In the genomic region with DNA sequence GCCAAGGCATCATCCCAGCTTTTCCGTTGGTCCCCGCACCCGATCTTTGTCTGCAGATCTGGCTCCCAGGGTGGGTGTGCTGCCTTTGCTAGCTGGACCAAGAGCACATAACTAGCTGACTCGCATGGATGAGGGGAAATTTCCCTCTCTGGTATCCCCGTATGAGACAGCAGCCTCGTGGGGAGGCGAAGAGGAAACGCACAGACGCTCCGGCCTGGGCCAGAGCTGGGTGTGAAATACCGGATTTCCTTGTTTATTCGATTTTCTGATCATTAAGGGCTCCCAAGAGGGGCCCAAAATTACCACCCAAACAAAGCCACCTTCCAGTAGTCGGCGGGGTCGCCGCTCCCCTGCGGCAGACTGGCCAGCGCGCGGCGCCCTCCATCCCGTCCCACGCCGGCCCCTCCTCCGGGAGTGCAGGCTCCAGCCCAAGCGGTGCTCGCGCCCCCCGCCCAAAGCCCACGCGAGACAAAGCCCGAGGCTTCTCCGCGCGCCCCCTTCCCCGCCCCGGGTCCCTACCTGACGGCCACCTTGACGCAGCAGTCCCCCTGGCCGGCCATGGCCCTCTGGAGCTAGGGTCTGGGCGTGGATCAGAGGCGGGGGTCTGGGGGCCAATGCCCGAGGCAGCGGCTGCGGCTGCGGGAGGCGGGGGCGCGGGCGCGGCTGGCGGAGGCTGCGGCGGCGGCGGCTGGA, we compare ENCODE assay signal across 8 cellular contexts. TPM values are rescaled to one million over a fixed set of nuclear protein-coding genes. Genes with fewer than 3 reads are reported as not detected.
DNase-seq lines count a peak whose midpoint lies in the region; ATAC-seq, FAIRE-seq and TF ChIP-seq lines count a peak whose summit lies in the region.

No MANE protein-coding gene starts in this region.

- no peak; the same call in 1 of the 2 replicates for TF ChIP-seq POLR2A in GM12892 (IDR thresholded peaks at IDR 0.05; ENCODE audit: low read depth, low read length)

- peak; percentile 9 for ATAC-seq in stimulated activated effector memory CD8-positive, alpha-beta T cell treated with anti-CD3 and anti-CD28 coated beads, Interleukin-12 subunit alpha, Interleukin-12 subunit beta, amount 100 ng/mL, for 72 hours
- ATAC-seq in GM18511 (IDR thresholded peaks at IDR 0.05; ENCODE audit: unreplicated experiment) (no peak), GM18519 (IDR thresholded peaks at IDR 0.05; ENCODE audit: low FRiP score, unreplicated experiment) (no peak)

- H3K79me2 ChIP-seq in keratinocyte (ENCODE audit: control insufficient read depth, insufficient read depth, low read length), result no peaks in the 10 kb centered on the region

- TF ChIP-seq CTCF in keratinocyte (optimal IDR thresholded peaks at IDR 0.05 in 1 of 3, IDR thresholded peaks at IDR 0.05 in 1 of 3, conservative IDR thresholded peaks at IDR 0.05 in 1 of 3; ENCODE audit: extremely low read depth in 1 of 3, insufficient read depth in 2 of 3, low read length in 3 of 3), result peak in 1 of 3 experiments; percentile 3

- dilution Hi-C loops in keratinocyte (cut with MboI; ENCODE audit: extremely low pct_ligation_motif_present, low sequenced_read_pairs), result no loop called here

- FAIRE-seq in GM12892 (lab: Jason Lieb, UNC) (peak; percentile 24), keratinocyte (lab: Jason Lieb, UNC) (no peak)

- DNase-seq in GM12892 (ENCODE audit: insufficient read length), result no peak
- DNase-seq in NCI-H69 (lab: John Stamatoyannopoulos, UW), result peak; percentile 60
- DNase-seq in adipocyte (ENCODE audit: low read depth), result no peak
- DNase-seq in keratinocyte (ENCODE audit: low read depth, low spot score), result no peak
- DNase-seq in stimulated activated effector memory CD8-positive, alpha-beta T cell treated with anti-CD3 and anti-CD28 coated beads, Interleukin-12 subunit alpha, Interleukin-12 subunit beta, amount 100 ng/mL, for 72 hours (ENCODE audit: low spot score in 2 of 2), result peak in 1 of 2 donors; percentile 70
- no peak for DNase-seq in GOT3 (lab: John Stamatoyannopoulos, UW)

- H3K27ac ChIP-seq in keratinocyte (ENCODE audit: control insufficient read depth, insufficient read depth, low read length), result no peak overlapping the region

- H3K4me3 Mint-ChIP-seq in stimulated activated effector memory CD8-positive, alpha-beta T cell treated with anti-CD3 and anti-CD28 coated beads, Interleukin-12 subunit alpha, Interleukin-12 subunit beta, amount 100 ng/mL, for 72 hours, result peak overlapping the region; percentile 99

- H3K36me3 Mint-ChIP-seq in stimulated activated effector memory CD8-positive, alpha-beta T cell treated with anti-CD3 and anti-CD28 coated beads, Interleukin-12 subunit alpha, Interleukin-12 subunit beta, amount 100 ng/mL, for 72 hours, result peaks cover 21% of the 10 kb centered on the region

- no peaks in the 10 kb centered on the region for H3K9me3 Mint-ChIP-seq in stimulated activated effector memory CD8-positive, alpha-beta T cell treated with anti-CD3 and anti-CD28 coated beads, Interleukin-12 subunit alpha, Interleukin-12 subunit beta, amount 100 ng/mL, for 72 hours

- H2AFZ ChIP-seq in keratinocyte (ENCODE audit: control insufficient read depth, low read length), result no peak overlapping the region

- H3K36me3 ChIP-seq in adipocyte (ENCODE audit: control insufficient read depth, insufficient read depth, low read length, severe bottlenecking), result no peaks in the 10 kb centered on the region
- H3K36me3 ChIP-seq in keratinocyte (ENCODE audit: control insufficient read depth in 2 of 2, extremely low read depth in 1 of 2, insufficient read depth in 2 of 2, low read length in 2 of 2), result no peaks in the 10 kb centered on the region

- H3K4me1 ChIP-seq in adipocyte (ENCODE audit: control insufficient read depth, insufficient read depth, low read length), result peaks cover 4% of the 10 kb centered on the region
- H3K4me1 ChIP-seq in keratinocyte (ENCODE audit: control insufficient read depth, extremely low read depth, insufficient read depth, low read length), result peaks cover 21% of the 10 kb centered on the region

- peak overlapping the region; percentile 58 for H3K4me3 ChIP-seq in adipocyte (ENCODE audit: low read length)
- peak overlapping the region; percentile 35 to 64 (median 51) for H3K4me3 ChIP-seq in keratinocyte (ENCODE audit: control insufficient read depth in 2 of 3, extremely low read depth in 1 of 3, insufficient read depth in 2 of 3, low read depth in 1 of 3, low read length in 3 of 3)

- no peak overlapping the region for H3K27ac Mint-ChIP-seq in stimulated activated effector memory CD8-positive, alpha-beta T cell treated with anti-CD3 and anti-CD28 coated beads, Interleukin-12 subunit alpha, Interleukin-12 subunit beta, amount 100 ng/mL, for 72 hours

- peak overlapping the region; percentile 57 for H3K4me2 ChIP-seq in keratinocyte (ENCODE audit: control insufficient read depth, extremely low read depth, insufficient read depth, low read depth, low read length)

- H3K9me3 ChIP-seq in adipocyte (ENCODE audit: control insufficient read depth, low read length) (no peaks in the 10 kb centered on the region), keratinocyte (ENCODE audit: control insufficient read depth, low read depth, low read length) (no peaks in the 10 kb centered on the region)

- peaks cover 89% of the 10 kb centered on the region for H3K4me1 Mint-ChIP-seq in stimulated activated effector memory CD8-positive, alpha-beta T cell treated with anti-CD3 and anti-CD28 coated beads, Interleukin-12 subunit alpha, Interleukin-12 subunit beta, amount 100 ng/mL, for 72 hours

- H3K9ac ChIP-seq in adipocyte (ENCODE audit: low read length), result no peak overlapping the region
- H3K9ac ChIP-seq in keratinocyte (ENCODE audit: control insufficient read depth, extremely low read depth, insufficient read depth, low read length), result no peak overlapping the region

- no peaks in the 10 kb centered on the region for H3K9me1 ChIP-seq in keratinocyte (ENCODE audit: control insufficient read depth, extremely low read depth, insufficient read depth, low read length)

- H3K27me3 ChIP-seq in adipocyte (replicated peaks; ENCODE audit: control insufficient read depth, insufficient read depth, low read length) (peaks cover 10% of the 10 kb centered on the region), keratinocyte (ENCODE audit: control insufficient read depth, extremely low read depth, insufficient read depth, low read length) (peaks cover 12% of the 10 kb centered on the region)

- no peaks in the 10 kb centered on the region for H4K20me1 ChIP-seq in keratinocyte (ENCODE audit: control insufficient read depth, extremely low read depth, insufficient read depth, low read length)

RNA-seq across cellular contexts. Expression of gene KIF21B, which starts 0.5 kb away (rescaled TPM):
- 7.1 TPM for polyA plus RNA-seq in GM12892 (2012; ENCODE audit: missing spikeins)
- 0.17 to 0.20 TPM (median 0.17 TPM) in 3 replicates for polyA plus RNA-seq in keratinocyte
- 0.31 TPM for polyA plus RNA-seq in keratinocyte (2011; ENCODE audit: low read depth)
- polyA plus RNA-seq in keratinocyte (2011; cell fraction: cytosol; rRNA removed), result 0.15 and 0.34 TPM in 2 replicates
- 0.87 and 1.1 TPM in 2 replicates for polyA plus RNA-seq in keratinocyte (2011; cell fraction: nucleus; rRNA removed)
- 0.24 and 0.38 TPM in 2 replicates for polyA plus RNA-seq in keratinocyte (2012; ENCODE audit: low replicate concordance)
- polyA minus RNA-seq in keratinocyte, result 0.20 to 1.4 TPM (median 0.38 TPM) in 3 replicates
- 0.77 TPM for polyA minus RNA-seq in keratinocyte (2011; cell fraction: cytosol; rRNA and poly(A)+ RNA removed)
- polyA minus RNA-seq in keratinocyte (2011; cell fraction: nucleus; rRNA and poly(A)+ RNA removed), result 0.53 and 0.62 TPM in 2 replicates
